In genomic region chr12:53055471-53056266, GRCh38 we compare ENCODE assay signal across 15 cellular contexts. TPM values are rescaled to one million over a fixed set of nuclear protein-coding genes. Genes with fewer than 3 reads are reported as not detected.
DNase-seq lines count a peak whose midpoint lies in the region; ATAC-seq and TF ChIP-seq lines count a peak whose summit lies in the region.
"Had no signal": no experiment of that assay in that cellular context is flagged by ENCODE, and none has a peak within 500 bp of the region (broad histone marks: within the 10 kb centered on the region; RNA-seq: fewer than 3 reads in every experiment).

No MANE protein-coding gene starts in this region.

- no peak for TF ChIP-seq POLR2A in esophagus squamous epithelium (IDR thresholded peaks at IDR 0.05)

- ATAC-seq in sciatic nerve: no peak
- ATAC-seq in GM21717 (IDR thresholded peaks at IDR 0.05; ENCODE audit: unreplicated experiment): no peak
- ATAC-seq: stimulated activated naive B cell treated with anti-CD40 and anti-IgM and Interleukin-4, amounts not matched to agents 10 μg/mL and 1 μg/mL and 100 μg/mL, for 72 hours had no signal

- TF ChIP-seq CTCF in esophagus squamous epithelium (IDR thresholded peaks at IDR 0.05): no peak

- DNase-seq in NCI-H2171 treated with DMSO at 0.1 percent for 48 hours (lab: John Stamatoyannopoulos, UW): peak; percentile 27
- DNase-seq in NCI-H2171 (lab: John Stamatoyannopoulos, UW): no peak
- DNase-seq in H7: peak; percentile 21
- DNase-seq in esophagus squamous epithelium (lab: John Stamatoyannopoulos, UW): no peak
- peak; percentile 60 for DNase-seq in sciatic nerve (ENCODE audit: low spot score)
- no peak for DNase-seq in D341Med (ENCODE audit: low spot score)
- DNase-seq in DMS53 (lab: John Stamatoyannopoulos, UW): no peak
- DNase-seq: activated CD8-positive, alpha-beta memory T cell treated with anti-CD3 and anti-CD28 coated beads for 24 hours; brain microvascular endothelial cell; NCI-H1436 treated with DMSO at 0.1 percent for 48 hours; stimulated activated naive B cell treated with anti-CD40 and anti-IgM and Interleukin-4, amounts not matched to agents 10 μg/mL and 1 μg/mL and 100 μg/mL, for 72 hours had no signal

- peaks cover 20 to 89% (median 39%) of the 10 kb centered on the region in 3 donors for H3K4me1 ChIP-seq in esophagus squamous epithelium

- H3K4me3 ChIP-seq in H7 (ENCODE audit: insufficient read depth, low read depth, low read length): no peak overlapping the region
- no peak overlapping the region for H3K4me3 ChIP-seq in esophagus squamous epithelium

- H3K27me3 ChIP-seq in H7 (ENCODE audit: control insufficient read depth, insufficient read depth, low read length) (peaks cover 2% of the 10 kb centered on the region; the same call in 1 of the 2 replicates), esophagus squamous epithelium (no peaks in the 10 kb centered on the region)
- H3K27me3 ChIP-seq: brain microvascular endothelial cell had no signal

- 69 to 81% methylated on average over 7 to 14 of the region's 15 CpGs for WGBS in esophagus squamous epithelium, 2 donors

- H3K9me3 ChIP-seq in esophagus squamous epithelium: no peaks in the 10 kb centered on the region

- H3K36me3 ChIP-seq in H7 (replicated peaks; ENCODE audit: control insufficient read depth, insufficient read depth, low read length) (peaks cover 4% of the 10 kb centered on the region; the same call in 1 of the 2 replicates), esophagus squamous epithelium (peaks cover 0 to 58% (median 20%) of the 10 kb centered on the region in 3 donors)

- intact Hi-C loops in esophagus squamous epithelium (cut with DNase I) (no loop called here), sciatic nerve (cut with DNase I) (no loop called here)

- peak overlapping the region in 3 of 4 donors; percentile 90 to 96 (median 96) for H3K27ac ChIP-seq in esophagus squamous epithelium
- H3K27ac ChIP-seq: brain microvascular endothelial cell had no signal

RNA-seq across cellular contexts. Expression of gene TNS2, which starts 5.8 kb away (rescaled TPM):
- total RNA-seq in H7 (2014; rRNA removed; shearing (Covaris generic)): 7.6 and 8.7 TPM in 2 replicates
- 10 to 100 TPM; 10.8 to 82.0 (median 20.8) TPM for total RNA-seq in esophagus squamous epithelium
- 265 TPM for total RNA-seq in sciatic nerve

RNA-seq across cellular contexts. Expression of gene SPRYD3, which starts 23.5 kb away (rescaled TPM):
- 8.3 and 8.7 TPM in 2 replicates for total RNA-seq in H7 (2014; rRNA removed; shearing (Covaris generic))
- total RNA-seq in esophagus squamous epithelium (10 to 100 TPM; 28.2 to 41.4 (median 29.2) TPM), sciatic nerve (61.0 TPM)

RNA-seq across cellular contexts. Expression of gene IGFBP6, which starts 41.8 kb away (rescaled TPM):
- total RNA-seq in H7 (2014; rRNA removed; shearing (Covaris generic)): 10.8 and 17.5 TPM in 2 replicates
- total RNA-seq in esophagus squamous epithelium (100 to 1,000 TPM in 2 of 4 donors, 10 to 100 TPM in 2; 34.5 to 506 (median 94.0) TPM), sciatic nerve (1,832 TPM)

RNA-seq across cellular contexts. Expression of gene SOAT2, which starts 47.6 kb away (rescaled TPM):
- not detected in 2 replicates for total RNA-seq in H7 (2014; rRNA removed; shearing (Covaris generic))
- not detected for total RNA-seq in esophagus squamous epithelium
- 1.2 TPM for total RNA-seq in sciatic nerve
- total RNA-seq: A172, Daoy, myocyte had no signal

RNA-seq across cellular contexts. Expression of gene EIF4B, which starts 49.4 kb away (rescaled TPM):
- 581 and 770 TPM in 2 replicates for total RNA-seq in H7 (2014; rRNA removed; shearing (Covaris generic))
- total RNA-seq in esophagus squamous epithelium (100 to 1,000 TPM; 225 to 571 (median 372) TPM), sciatic nerve (522 TPM)

Comparison
In these comparisons a context has a peak if more than half of its experiments do, and no peak if none do; other contexts are left out.
1. DNase-seq: peak in NCI-H2171 treated with DMSO at 0.1 percent for 48 hours (single experiment), H7 (single experiment) and sciatic nerve (single experiment); none in NCI-H2171 (single experiment), esophagus squamous epithelium (single experiment), D341Med (single experiment) and DMS53 (single experiment).